In the genomic region with DNA sequence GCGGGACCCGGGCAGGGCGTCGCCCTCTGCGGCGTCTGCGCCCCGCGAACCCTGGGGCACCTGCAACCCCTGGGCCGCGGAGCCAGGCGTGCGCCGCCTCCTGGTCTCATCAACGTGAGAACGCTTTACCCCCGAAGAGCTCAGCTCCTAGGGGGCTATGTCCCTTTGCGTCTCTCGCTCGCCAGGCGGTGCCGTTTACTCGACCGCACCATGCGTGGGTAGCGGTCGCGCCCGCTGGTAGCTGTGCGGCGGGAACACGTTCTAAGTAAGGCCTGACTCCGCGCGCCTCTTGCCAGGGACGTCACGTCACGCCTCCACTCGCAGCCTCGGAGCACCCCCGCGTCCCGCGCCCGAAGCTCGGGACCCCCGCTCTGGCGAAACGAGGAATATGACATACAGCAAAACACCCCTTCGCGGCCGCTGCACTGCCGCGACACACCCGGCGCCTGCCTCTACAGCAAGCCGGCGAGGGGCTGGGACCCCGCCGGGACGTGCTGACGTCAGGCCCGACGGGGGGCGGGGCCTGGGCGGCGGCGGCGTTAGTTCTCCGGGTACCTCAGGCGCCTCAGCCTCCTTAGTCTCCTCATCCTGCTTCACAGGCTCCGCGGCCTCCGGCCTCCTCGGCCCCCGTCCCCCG, we compare ENCODE assay signal across 8 cellular contexts.
DNase-seq lines count a peak whose midpoint lies in the region; ATAC-seq and TF ChIP-seq lines count a peak whose summit lies in the region.

A gene with protein sequence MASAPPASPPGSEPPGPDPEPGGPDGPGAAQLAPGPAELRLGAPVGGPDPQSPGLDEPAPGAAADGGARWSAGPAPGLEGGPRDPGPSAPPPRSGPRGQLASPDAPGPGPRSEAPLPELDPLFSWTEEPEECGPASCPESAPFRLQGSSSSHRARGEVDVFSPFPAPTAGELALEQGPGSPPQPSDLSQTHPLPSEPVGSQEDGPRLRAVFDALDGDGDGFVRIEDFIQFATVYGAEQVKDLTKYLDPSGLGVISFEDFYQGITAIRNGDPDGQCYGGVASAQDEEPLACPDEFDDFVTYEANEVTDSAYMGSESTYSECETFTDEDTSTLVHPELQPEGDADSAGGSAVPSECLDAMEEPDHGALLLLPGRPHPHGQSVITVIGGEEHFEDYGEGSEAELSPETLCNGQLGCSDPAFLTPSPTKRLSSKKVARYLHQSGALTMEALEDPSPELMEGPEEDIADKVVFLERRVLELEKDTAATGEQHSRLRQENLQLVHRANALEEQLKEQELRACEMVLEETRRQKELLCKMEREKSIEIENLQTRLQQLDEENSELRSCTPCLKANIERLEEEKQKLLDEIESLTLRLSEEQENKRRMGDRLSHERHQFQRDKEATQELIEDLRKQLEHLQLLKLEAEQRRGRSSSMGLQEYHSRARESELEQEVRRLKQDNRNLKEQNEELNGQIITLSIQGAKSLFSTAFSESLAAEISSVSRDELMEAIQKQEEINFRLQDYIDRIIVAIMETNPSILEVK (plus strand): TSS at position 568 of the 637 bp plus-strand sequence. CDS start 358 bp downstream, outside the sequence.

- peak within 1 kb of the TSS; percentile 93 for H3K4me3 Mint-ChIP-seq in memory B cell

- peaks cover 4% of the 10 kb centered on the region for H3K27me3 Mint-ChIP-seq in memory B cell

- peak within 1 kb of the TSS; percentile 81 for H3K27ac Mint-ChIP-seq in memory B cell

- H3K27ac ChIP-seq in C4-2B, result peak within 1 kb of the TSS; percentile 65

- H3K4me1 Mint-ChIP-seq in memory B cell, result peaks cover 19% of the 10 kb centered on the region

- ATAC-seq in HG03469 (IDR thresholded peaks at IDR 0.05; ENCODE audit: unreplicated experiment) (peak; percentile 53), memory B cell (ENCODE audit: low read depth) (peak; percentile 85)

- no peak; the same call in 1 of the 2 replicates for TF ChIP-seq CTCF in C4-2B (conservative IDR thresholded peaks at IDR 0.05)

- no peaks in the 10 kb centered on the region for H3K9me3 Mint-ChIP-seq in memory B cell

- H3K36me3 Mint-ChIP-seq in memory B cell, result no peaks in the 10 kb centered on the region

- peak; percentile 96 for DNase-seq in GM19240 (ENCODE audit: insufficient read length, low spot score)
- DNase-seq in NCI-H748 treated with DMSO at 0.1 percent for 48 hours (lab: John Stamatoyannopoulos, UW), result peak; percentile 56
- peak; percentile 57 to 78 for DNase-seq in activated CD8-positive, alpha-beta memory T cell treated with anti-CD3 and anti-CD28 coated beads for 1 hour (ENCODE audit: extremely low read depth in 1 of 2, low read depth in 1 of 2)
- peak; percentile 69 for DNase-seq in effector CD8-positive, alpha-beta T cell (lab: John Stamatoyannopoulos, UW)
- peak; percentile 78 to 91 for DNase-seq in memory B cell (ENCODE audit: low spot score in 2 of 2)
- peak; percentile 60 for DNase-seq in stimulated activated CD8-positive, alpha-beta memory T cell treated with anti-CD3 and anti-CD28 coated beads, Interleukin-12 subunit alpha, Interleukin-12 subunit beta, amount 100 ng/mL, for 24 hours (ENCODE audit: extremely low read depth)

Comparison
In these comparisons a context has a peak if more than half of its experiments do, and no peak if none do; other contexts are left out.
1. Peak in every context shown above with its lines: DNase-seq, ATAC-seq and H3K27ac ChIP-seq.